In genomic region chr18:68733693-68734092, GRCh38 we compare ENCODE assay signal across 24 cellular contexts. TPM values are rescaled to one million over a fixed set of nuclear protein-coding genes. Genes with fewer than 3 reads are reported as not detected.
DNase-seq lines count a peak whose midpoint lies in the region; TF ChIP-seq lines count a peak whose summit lies in the region.
"Had no signal": no experiment of that assay in that cellular context is flagged by ENCODE, and none has a peak within 500 bp of the region (broad histone marks: within the 10 kb centered on the region; RNA-seq: fewer than 3 reads in every experiment).

No MANE protein-coding gene starts in this region.

- no peaks in the 10 kb centered on the region for H3K79me2 ChIP-seq in OCI-LY3 (ENCODE audit: low read length)

- POLR2A ChIA-PET in activated CD4-positive, alpha-beta memory T cell treated with anti-CD3 and anti-CD28 coated beads, Interleukin-2, amount 10 ng/mL, durations not matched to agents 7 days and 5 days (lab: Charles Lee) = no interaction called here

- H3K36me3 Mint-ChIP-seq in activated CD4-positive, alpha-beta memory T cell treated with anti-CD3 and anti-CD28 coated beads, Interleukin-2, amount 10 ng/mL, durations not matched to agents 7 days and 5 days (ENCODE audit: low read depth) = no peaks in the 10 kb centered on the region
- H3K36me3 Mint-ChIP-seq in activated naive CD8-positive, alpha-beta T cell treated with anti-CD3 and anti-CD28 coated beads for 36 hours = no peaks in the 10 kb centered on the region
- H3K36me3 Mint-ChIP-seq: CD8-positive, alpha-beta T cell; stimulated activated effector memory CD8-positive, alpha-beta T cell treated with anti-CD3 and anti-CD28 coated beads, Interleukin-12 subunit alpha, Interleukin-12 subunit beta, amount 100 ng/mL, for 72 hours had no signal

- TF ChIP-seq CTCF in OCI-LY3 (IDR thresholded peaks at IDR 0.05; ENCODE audit: low read depth, low read length) (peak; percentile 32; the same call in 1 of the 2 replicates), choroid plexus epithelial cell (conservative IDR thresholded peaks at IDR 0.05; ENCODE audit: low read depth, low read length) (peak; percentile 18)

- H3K9ac ChIP-seq in OCI-LY3 (ENCODE audit: low read length) (no peak overlapping the region), skeletal muscle satellite cell (ENCODE audit: low read depth, low read length) (no peak overlapping the region)

- no peaks in the 10 kb centered on the region for H4K20me1 ChIP-seq in OCI-LY3 (ENCODE audit: insufficient read depth, low read length)

- H3K4me2 ChIP-seq in OCI-LY3 (ENCODE audit: low read length) = no peak overlapping the region
- peak overlapping the region; percentile 23 for H3K4me2 ChIP-seq in skeletal muscle satellite cell (ENCODE audit: low read length)
- H3K4me2 ChIP-seq: PC-9 had no signal

- CTCF ChIA-PET in activated CD4-positive, alpha-beta memory T cell treated with anti-CD3 and anti-CD28 coated beads, Interleukin-2, amount 10 ng/mL, durations not matched to agents 7 days and 5 days (lab: Charles Lee) = interaction anchor here (0.8 to 1.0 kb wide), 2 partner anchors 24 to 1208 kb away, joined by 3 read pairs; no protein-coding TSS in a partner anchor

- no peaks in the 10 kb centered on the region for H3K9me3 Mint-ChIP-seq in activated CD4-positive, alpha-beta memory T cell treated with anti-CD3 and anti-CD28 coated beads, Interleukin-2, amount 10 ng/mL, durations not matched to agents 7 days and 5 days
- H3K9me3 Mint-ChIP-seq in activated naive CD8-positive, alpha-beta T cell treated with anti-CD3 and anti-CD28 coated beads for 36 hours = no peaks in the 10 kb centered on the region
- H3K9me3 Mint-ChIP-seq: CD8-positive, alpha-beta T cell; dendritic cell treated with granulocyte-macrophage colony-stimulating factor and Interleukin-4, amounts not matched to agents 40 ng/mL and 50 ng/mL, for 4 days; stimulated activated effector memory CD8-positive, alpha-beta T cell treated with anti-CD3 and anti-CD28 coated beads, Interleukin-12 subunit alpha, Interleukin-12 subunit beta, amount 100 ng/mL, for 72 hours had no signal

- H3K4me3 Mint-ChIP-seq in activated CD4-positive, alpha-beta memory T cell treated with anti-CD3 and anti-CD28 coated beads, Interleukin-2, amount 10 ng/mL, durations not matched to agents 7 days and 5 days = no peak overlapping the region
- no peak overlapping the region for H3K4me3 Mint-ChIP-seq in activated naive CD8-positive, alpha-beta T cell treated with anti-CD3 and anti-CD28 coated beads for 36 hours
- H3K4me3 Mint-ChIP-seq: CD8-positive, alpha-beta T cell; dendritic cell treated with granulocyte-macrophage colony-stimulating factor and Interleukin-4, amounts not matched to agents 40 ng/mL and 50 ng/mL, for 4 days; stimulated activated effector memory CD8-positive, alpha-beta T cell treated with anti-CD3 and anti-CD28 coated beads, Interleukin-12 subunit alpha, Interleukin-12 subunit beta, amount 100 ng/mL, for 72 hours had no signal

- H3K4me1 ChIP-seq in OCI-LY3 (ENCODE audit: low read length) (no peaks in the 10 kb centered on the region), skeletal muscle satellite cell (ENCODE audit: control insufficient read depth, insufficient read depth, low read length) (peaks cover 18% of the 10 kb centered on the region)
- H3K4me1 ChIP-seq: sigmoid colon had no signal

- no peak overlapping the region for H3K27ac Mint-ChIP-seq in activated CD4-positive, alpha-beta memory T cell treated with anti-CD3 and anti-CD28 coated beads, Interleukin-2, amount 10 ng/mL, durations not matched to agents 7 days and 5 days
- no peak overlapping the region for H3K27ac Mint-ChIP-seq in activated naive CD8-positive, alpha-beta T cell treated with anti-CD3 and anti-CD28 coated beads for 36 hours
- H3K27ac Mint-ChIP-seq: CD8-positive, alpha-beta T cell; dendritic cell treated with granulocyte-macrophage colony-stimulating factor and Interleukin-4, amounts not matched to agents 40 ng/mL and 50 ng/mL, for 4 days; stimulated activated effector memory CD8-positive, alpha-beta T cell treated with anti-CD3 and anti-CD28 coated beads, Interleukin-12 subunit alpha, Interleukin-12 subunit beta, amount 100 ng/mL, for 72 hours had no signal

- H3K4me3 ChIP-seq in OCI-LY3 (ENCODE audit: low read length) (no peak overlapping the region), choroid plexus epithelial cell (ENCODE audit: low read depth, low read length) (no peak overlapping the region), skeletal muscle satellite cell (ENCODE audit: low read length) (no peak overlapping the region)
- H3K4me3 ChIP-seq: heart right ventricle, PC-9, sigmoid colon, tibial nerve had no signal

- DNase-seq in NCI-H510A treated with DMSO at 0.1 percent for 48 hours (lab: John Stamatoyannopoulos, UW) (peak; percentile 68), NCI-H510A (lab: John Stamatoyannopoulos, UW) (no peak), choroid plexus epithelial cell (ENCODE audit: low read depth) (peak; percentile 28), activated T-cell treated with anti-CD3 and anti-CD28 coated beads for 4 hours (no peak)
- no peak for DNase-seq in activated CD4-positive, alpha-beta memory T cell treated with anti-CD3 and anti-CD28 coated beads, Interleukin-2, amount 10 ng/mL, durations not matched to agents 7 days and 5 days
- DNase-seq in activated naive CD8-positive, alpha-beta T cell treated with anti-CD3 and anti-CD28 coated beads for 36 hours = no peak
- DNase-seq: activated CD8-positive, alpha-beta memory T cell treated with anti-CD3 and anti-CD28 coated beads for 24 hours; activated effector memory CD4-positive, alpha-beta T cell treated with anti-CD3 and anti-CD28 coated beads, Interleukin-2, amount 50 U/mL, for 16 hours; anterior cingulate cortex; CD8-positive, alpha-beta T cell; erythroblast; H7; heart right ventricle; kidney; NCI-H1048; NCI-H2171; occipital lobe; PC-9; sigmoid colon had no signal

- no peaks in the 10 kb centered on the region for H3K36me3 ChIP-seq in OCI-LY3 (replicated peaks; ENCODE audit: low read depth, low read length)
- no peaks in the 10 kb centered on the region for H3K36me3 ChIP-seq in skeletal muscle satellite cell (ENCODE audit: insufficient read depth, low read length)
- H3K36me3 ChIP-seq: heart right ventricle, sigmoid colon, tibial nerve had no signal

- H3K4me1 Mint-ChIP-seq in activated CD4-positive, alpha-beta memory T cell treated with anti-CD3 and anti-CD28 coated beads, Interleukin-2, amount 10 ng/mL, durations not matched to agents 7 days and 5 days = peaks cover 4% of the 10 kb centered on the region
- no peaks in the 10 kb centered on the region for H3K4me1 Mint-ChIP-seq in activated naive CD8-positive, alpha-beta T cell treated with anti-CD3 and anti-CD28 coated beads for 36 hours

- H2AFZ ChIP-seq in OCI-LY3 (ENCODE audit: low read depth, low read length) = peak overlapping the region; percentile 12; the same call in 1 of the 2 replicates
- H2AFZ ChIP-seq: PC-9 had no signal

- peaks cover 5% of the 10 kb centered on the region for H3K27me3 Mint-ChIP-seq in activated CD4-positive, alpha-beta memory T cell treated with anti-CD3 and anti-CD28 coated beads, Interleukin-2, amount 10 ng/mL, durations not matched to agents 7 days and 5 days
- H3K27me3 Mint-ChIP-seq in activated naive CD8-positive, alpha-beta T cell treated with anti-CD3 and anti-CD28 coated beads for 36 hours = no peaks in the 10 kb centered on the region
- H3K27me3 Mint-ChIP-seq: dendritic cell treated with granulocyte-macrophage colony-stimulating factor and Interleukin-4, amounts not matched to agents 40 ng/mL and 50 ng/mL, for 4 days had no signal

- H3K9me3 ChIP-seq in OCI-LY3 (ENCODE audit: insufficient read depth, low read length) = no peaks in the 10 kb centered on the region
- H3K9me3 ChIP-seq in skeletal muscle satellite cell (replicated peaks; ENCODE audit: low read length) = no peaks in the 10 kb centered on the region
- H3K9me3 ChIP-seq: heart right ventricle, sigmoid colon, tibial nerve had no signal

- no peak overlapping the region for H3K27ac ChIP-seq in OCI-LY3 (ENCODE audit: low read length)
- H3K27ac ChIP-seq: heart right ventricle, PC-9, sigmoid colon, tibial nerve had no signal

- H3K27me3 ChIP-seq in OCI-LY3 (ENCODE audit: low read depth, low read length) = no peaks in the 10 kb centered on the region
- no peaks in the 10 kb centered on the region for H3K27me3 ChIP-seq in skeletal muscle satellite cell (ENCODE audit: control insufficient read depth, insufficient read depth, low read length)
- H3K27me3 ChIP-seq: heart right ventricle, sigmoid colon, tibial nerve had no signal

RNA-seq across cellular contexts. Expression of gene TMX3, which starts 18.8 kb away (rescaled TPM):
- 66.0 and 71.7 TPM in 2 replicates for total RNA-seq in skeletal muscle satellite cell (2012; rRNA removed)
- 10 to 100 TPM; 55.9 to 56.0 TPM for total RNA-seq in activated CD4-positive, alpha-beta memory T cell treated with anti-CD3 and anti-CD28 coated beads, Interleukin-2, amount 10 ng/mL, durations not matched to agents 7 days and 5 days
- 10 to 100 TPM; 40.8 to 49.8 TPM for total RNA-seq in activated naive CD8-positive, alpha-beta T cell treated with anti-CD3 and anti-CD28 coated beads for 36 hours

Comparison
In these comparisons a context has a peak if more than half of its experiments do, and no peak if none do; other contexts are left out.
1. DNase-seq: peak in NCI-H510A treated with DMSO at 0.1 percent for 48 hours (single experiment) and choroid plexus epithelial cell (single experiment); none in NCI-H510A (single experiment), activated CD4-positive, alpha-beta memory T cell treated with anti-CD3 and anti-CD28 coated beads, Interleukin-2, amount 10 ng/mL, durations not matched to agents 7 days and 5 days (single experiment), activated T-cell treated with anti-CD3 and anti-CD28 coated beads for 4 hours (single experiment) and activated naive CD8-positive, alpha-beta T cell treated with anti-CD3 and anti-CD28 coated beads for 36 hours (single experiment).